ENCODE assay signal across 1 cellular context in genomic region chr17:6757747-6758146, GRCh38.
TF ChIP-seq lines count a peak whose summit lies in the region.

No MANE protein-coding gene starts in this region.

TF ChIP-seq in GM12878, 131 proteins besides CTCF, POLR2A, EP300 and RAD21:
- no peak for TF ChIP-seq TBL1XR1 (IDR thresholded peaks at IDR 0.05; ENCODE audit: low read depth, low read length)
- no peak for TF ChIP-seq JUND (IDR thresholded peaks at IDR 0.05; ENCODE audit: low read depth, low read length)
- TF ChIP-seq HDGF (IDR thresholded peaks at IDR 0.05), result no peak
- TF ChIP-seq ZZZ3 (IDR thresholded peaks at IDR 0.05; ENCODE audit: control insufficient read depth, insufficient read length, low read depth), result no peak
- no peak for TF ChIP-seq MEF2B (IDR thresholded peaks at IDR 0.05; ENCODE audit: partially characterized antibody, poor library complexity, severe bottlenecking)
- no peak for TF ChIP-seq ZNF622 (IDR thresholded peaks at IDR 0.05)
- no peak for TF ChIP-seq ETV6 (conservative IDR thresholded peaks at IDR 0.05 in 1 of 2, IDR thresholded peaks at IDR 0.05 in 1 of 2; ENCODE audit: borderline replicate concordance in 1 of 2, low read depth in 1 of 2)
